29 cellular contexts compared by ENCODE assay signal in genomic region chr13:24998433-24998832, GRCh38.
"Had no signal": no experiment of that assay in that cellular context is flagged by ENCODE, and none has a peak within 500 bp of the region (broad histone marks: within the 10 kb centered on the region; RNA-seq: fewer than 3 reads in every experiment).

No MANE protein-coding gene starts in this region.

- H3K9me3 ChIP-seq: ovary, psoas muscle, right lobe of liver, sigmoid colon, stomach, thoracic aorta, thyroid gland, tibial nerve, upper lobe of left lung, vagina had no signal

- ATAC-seq: natural killer cell; psoas muscle; right cardiac atrium; right lobe of liver; stimulated activated effector memory CD8-positive, alpha-beta T cell treated with anti-CD3 and anti-CD28 coated beads, Interleukin-12 subunit alpha, Interleukin-12 subunit beta, amount 100 ng/mL, for 72 hours; stimulated activated naive B cell treated with anti-CD40 and anti-IgM and Interleukin-4, amounts not matched to agents 10 μg/mL and 1 μg/mL and 100 μg/mL, for 72 hours had no signal

- H3K4me3 ChIP-seq: neural progenitor cell, ovary, psoas muscle, right lobe of liver, sigmoid colon, stomach, thoracic aorta, thyroid gland, tibial nerve, upper lobe of left lung, vagina had no signal

- H3K36me3 Mint-ChIP-seq: natural killer cell; neural progenitor cell; stimulated activated effector memory CD8-positive, alpha-beta T cell treated with anti-CD3 and anti-CD28 coated beads, Interleukin-12 subunit alpha, Interleukin-12 subunit beta, amount 100 ng/mL, for 72 hours; stimulated activated naive B cell treated with anti-CD40 and anti-IgM and Interleukin-4, amounts not matched to agents 10 μg/mL and 1 μg/mL and 100 μg/mL, for 72 hours had no signal

- H3K9ac ChIP-seq: neural progenitor cell, parathyroid adenoma had no signal

- H3K27me3 ChIP-seq: neural progenitor cell, ovary, right lobe of liver, sigmoid colon, thyroid gland, upper lobe of left lung, vagina had no signal

- H3K79me2 ChIP-seq: parathyroid adenoma had no signal

- H3K9me3 Mint-ChIP-seq: natural killer cell; nephron; neural progenitor cell; stimulated activated effector memory CD8-positive, alpha-beta T cell treated with anti-CD3 and anti-CD28 coated beads, Interleukin-12 subunit alpha, Interleukin-12 subunit beta, amount 100 ng/mL, for 72 hours; stimulated activated naive B cell treated with anti-CD40 and anti-IgM and Interleukin-4, amounts not matched to agents 10 μg/mL and 1 μg/mL and 100 μg/mL, for 72 hours; stimulated activated naive CD8-positive, alpha-beta T cell treated with anti-CD3 and anti-CD28 coated beads, Interleukin-15, Interleukin-2, amounts not matched to agents 100 ng/mL and 50 ng/mL, for 24 hours had no signal

- H3K27ac ChIP-seq: neural progenitor cell, ovary, parathyroid adenoma, psoas muscle, right lobe of liver, sigmoid colon, stomach, thoracic aorta, thyroid gland, tibial nerve, upper lobe of left lung, vagina had no signal

- H3K27ac Mint-ChIP-seq: natural killer cell; nephron; neural progenitor cell; progenitor cell of endocrine pancreas; stimulated activated effector memory CD8-positive, alpha-beta T cell treated with anti-CD3 and anti-CD28 coated beads, Interleukin-12 subunit alpha, Interleukin-12 subunit beta, amount 100 ng/mL, for 72 hours; stimulated activated naive B cell treated with anti-CD40 and anti-IgM and Interleukin-4, amounts not matched to agents 10 μg/mL and 1 μg/mL and 100 μg/mL, for 72 hours; stimulated activated naive CD8-positive, alpha-beta T cell treated with anti-CD3 and anti-CD28 coated beads, Interleukin-15, Interleukin-2, amounts not matched to agents 100 ng/mL and 50 ng/mL, for 24 hours had no signal

- H3K4me1 ChIP-seq: neural progenitor cell, psoas muscle, right lobe of liver, stomach, tibial nerve, vagina had no signal

- H3K36me3 ChIP-seq: neural progenitor cell, ovary, right lobe of liver, sigmoid colon, stomach, thoracic aorta, thyroid gland, tibial nerve, upper lobe of left lung, vagina had no signal

- FAIRE-seq: small intestine, urothelium cell line had no signal

- H2AFZ ChIP-seq: neural progenitor cell, parathyroid adenoma had no signal

- H3K4me3 Mint-ChIP-seq: natural killer cell; nephron; neural progenitor cell; stimulated activated effector memory CD8-positive, alpha-beta T cell treated with anti-CD3 and anti-CD28 coated beads, Interleukin-12 subunit alpha, Interleukin-12 subunit beta, amount 100 ng/mL, for 72 hours; stimulated activated naive B cell treated with anti-CD40 and anti-IgM and Interleukin-4, amounts not matched to agents 10 μg/mL and 1 μg/mL and 100 μg/mL, for 72 hours; stimulated activated naive CD8-positive, alpha-beta T cell treated with anti-CD3 and anti-CD28 coated beads, Interleukin-15, Interleukin-2, amounts not matched to agents 100 ng/mL and 50 ng/mL, for 24 hours had no signal

- H3K4me2 ChIP-seq: neural progenitor cell had no signal

- DNase-seq: natural killer cell; occipital lobe; ovary; posterior cingulate gyrus; psoas muscle; right cardiac atrium; right lobe of liver; sigmoid colon; small intestine; stimulated activated CD4-positive, alpha-beta T cell treated with anti-CD3 and anti-CD28 coated beads, Interleukin-15, amount 100 ng/mL, for 24 hours; stimulated activated CD4-positive, alpha-beta T cell treated with anti-CD3 and anti-CD28 coated beads, Interleukin-2, amount 100 ng/mL, for 24 hours; stimulated activated CD4-positive, alpha-beta T cell treated with anti-CD3 and anti-CD28 coated beads, Interleukin-2, amount 100 ng/mL, for 48 hours; stimulated activated CD4-positive, alpha-beta T cell treated with anti-CD3 and anti-CD28 coated beads, Interleukin-4, amount 100 ng/mL, for 24 hours; stimulated activated naive B cell treated with anti-CD40 and anti-IgM and Interleukin-4, amounts not matched to agents 10 μg/mL and 1 μg/mL and 100 μg/mL, for 72 hours; stimulated activated naive CD4-positive, alpha-beta T cell treated with Interleukin-2 at 50 U/mL for 16 hours; stomach; thyroid gland; trophoblast cell; upper lobe of left lung had no signal
